In the genomic region with DNA sequence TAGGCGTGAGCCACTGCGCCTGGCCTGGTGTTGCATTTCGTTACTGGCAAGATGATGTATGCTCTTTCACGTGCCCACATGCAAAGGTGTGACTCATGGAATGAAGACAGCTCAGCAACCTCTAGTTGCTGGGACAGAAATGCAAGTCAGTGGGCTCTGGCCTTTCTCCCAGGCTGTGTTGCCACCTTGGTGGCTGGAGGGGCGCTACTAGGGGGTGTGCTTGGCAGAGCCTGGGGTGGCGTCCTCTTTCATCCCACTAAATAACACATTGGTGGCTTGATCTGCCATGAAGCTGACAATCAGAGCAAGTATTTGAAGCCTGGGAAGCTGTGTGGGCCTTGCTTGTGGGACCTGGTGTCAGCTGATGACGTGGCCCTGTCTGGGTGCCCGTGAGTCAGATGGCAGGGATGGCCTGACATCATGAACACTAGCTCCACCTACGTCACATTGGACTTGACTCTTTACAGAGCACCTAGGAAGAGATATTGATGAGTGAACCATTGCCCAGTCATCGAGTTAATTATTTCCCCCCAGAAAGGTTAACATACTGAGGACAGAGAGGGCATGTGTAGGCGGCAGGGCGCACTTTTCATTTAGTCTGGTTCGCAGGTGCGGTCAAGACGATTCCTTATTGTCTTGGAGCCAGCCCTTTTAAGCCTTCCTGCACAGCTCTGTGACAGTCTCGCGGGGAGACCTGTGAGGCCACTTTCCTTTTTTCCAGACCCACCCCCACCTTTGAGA, we compare ENCODE assay signal across 9 cellular contexts. TPM values are rescaled to one million over a fixed set of nuclear protein-coding genes. Genes with fewer than 3 reads are reported as not detected.
DNase-seq lines count a peak whose midpoint lies in the region; ATAC-seq, FAIRE-seq and TF ChIP-seq lines count a peak whose summit lies in the region.
"Had no signal": no experiment of that assay in that cellular context is flagged by ENCODE, and none has a peak within 500 bp of the region (broad histone marks: within the 10 kb centered on the region; RNA-seq: fewer than 3 reads in every experiment).

No MANE protein-coding gene starts in this region.

- no peaks in the 10 kb centered on the region for H3K9me3 ChIP-seq in A549
- H3K9me3 ChIP-seq: prostate gland had no signal

- TF ChIP-seq RAD21 in A549 (conservative IDR thresholded peaks at IDR 0.05 in 1 of 2, IDR thresholded peaks at IDR 0.05 in 1 of 2), result no peak

- FAIRE-seq in A549 (lab: Jason Lieb, UNC), result no peak

- POLR2A ChIA-PET in A549 (lab: Yijun Ruan, JAX), result interaction anchor here (1.7 kb wide), 1 partner anchor 315 kb away, joined by 6 read pairs; no protein-coding TSS in a partner anchor

- TF ChIP-seq EP300 in A549 (IDR thresholded peaks at IDR 0.05), result peak in 1 of 2 experiments; percentile 54; a peak in 1 of 5 replicates

- TF ChIP-seq CTCF in A549 (IDR thresholded peaks at IDR 0.05), result no peak

- intact Hi-C loops in cardiac septum (cut with DNase I), result loop anchor here (5.0 kb wide), 2 partner anchors 262 to 327 kb away; a partner anchor contains a TSS

- peak overlapping the region; percentile 42 for H3K4me3 ChIP-seq in A549
- H3K4me3 ChIP-seq: prostate gland had no signal

- 8% methylated on average over 14 of the region's 17 CpGs for WGBS in A549 (ENCODE audit: missing lambda C conversion rate)

- H3K4me1 Mint-ChIP-seq in activated T-cell treated with anti-CD3 and anti-CD28 coated beads, Interleukin-2, amount 50 U/mL, for 4 hours (ENCODE audit: low read depth), result peaks cover 46% of the 10 kb centered on the region

- no peaks in the 10 kb centered on the region for H3K9me3 Mint-ChIP-seq in activated T-cell treated with anti-CD3 and anti-CD28 coated beads, Interleukin-2, amount 50 U/mL, for 4 hours

- H3K36me3 Mint-ChIP-seq in activated T-cell treated with anti-CD3 and anti-CD28 coated beads, Interleukin-2, amount 50 U/mL, for 4 hours (ENCODE audit: insufficient read depth), result no peaks in the 10 kb centered on the region

- H3K4me1 ChIP-seq in A549, result peaks cover 29% of the 10 kb centered on the region
- H3K4me1 ChIP-seq: prostate gland had no signal

- CTCF ChIA-PET in A549 (lab: Yijun Ruan, JAX), result interaction anchor here (0.6 to 3.0 kb wide), 33 partner anchors 10 to 1501 kb away, joined by 3 to 15 read pairs (median 4); a partner anchor contains a TSS

- H3K4me3 Mint-ChIP-seq in activated T-cell treated with anti-CD3 and anti-CD28 coated beads, Interleukin-2, amount 50 U/mL, for 4 hours, result no peak overlapping the region

- DNase-seq in A549 (ENCODE audit: low read depth in 1 of 2, low spot score in 1 of 2) (peak; percentile 87 to 96), kidney tubule cell (ENCODE audit: low spot score) (peak; percentile 100), NCI-H748 treated with DMSO at 0.1 percent for 48 hours (lab: John Stamatoyannopoulos, UW) (no peak), SHP77 treated with DMSO at 0.1 percent for 48 hours (lab: John Stamatoyannopoulos, UW) (no peak), NCI-H146 treated with DMSO at 0.1 percent for 48 hours (lab: John Stamatoyannopoulos, UW; ENCODE audit: unreplicated experiment) (no peak), cardiac septum (ENCODE audit: low spot score) (no peak)
- peak; percentile 20 for DNase-seq in activated T-cell treated with anti-CD3 and anti-CD28 coated beads, Interleukin-2, amount 50 U/mL, for 4 hours

- H3K27ac ChIP-seq in A549, result peak overlapping the region; percentile 91 to 93
- H3K27ac ChIP-seq: prostate gland had no signal

- peak overlapping the region; percentile 93 for H3K4me2 ChIP-seq in A549

- ATAC-seq in A549 (peak; percentile 76 to 86), HG02678 (IDR thresholded peaks at IDR 0.05; ENCODE audit: unreplicated experiment) (peak; percentile 54)
- peak in 1 of 2 donors; percentile 38 for ATAC-seq in activated T-cell treated with anti-CD3 and anti-CD28 coated beads, Interleukin-2, amount 50 U/mL, for 4 hours

- no peaks in the 10 kb centered on the region for H3K27me3 Mint-ChIP-seq in activated T-cell treated with anti-CD3 and anti-CD28 coated beads, Interleukin-2, amount 50 U/mL, for 4 hours (ENCODE audit: low read depth)

- TF ChIP-seq POLR2A in A549 (IDR thresholded peaks at IDR 0.05; ENCODE audit: low read length), result no peak

TF ChIP-seq in A549, 52 proteins besides CTCF, POLR2A, EP300 and RAD21:
- TF ChIP-seq NFE2L2 (conservative IDR thresholded peaks at IDR 0.05; ENCODE audit: low read length) (no peak), JUNB (IDR thresholded peaks at IDR 0.05) (peak; percentile 61), HOXB13 (CRISPR knock-in tag; IDR thresholded peaks at IDR 0.05; ENCODE audit: low read depth) (no peak), JUN (IDR thresholded peaks at IDR 0.05) (peak; percentile 5 to 32; a peak in 2 of 5 replicates), MAFK (IDR thresholded peaks at IDR 0.05; ENCODE audit: partially characterized antibody) (peak; percentile 80), ZC3H11A (IDR thresholded peaks at IDR 0.05) (no peak), CEBPB (IDR thresholded peaks at IDR 0.05) (no peak), BHLHE40 (IDR thresholded peaks at IDR 0.05; ENCODE audit: low read depth, low read length) (peak; percentile 90), GATA3 (IDR thresholded peaks at IDR 0.05; ENCODE audit: borderline replicate concordance) (peak; percentile 66; the same call in 1 of the 2 replicates), FOSL2 (IDR thresholded peaks at IDR 0.05) (no peak), FOSL2 (CRISPR knock-in tag; IDR thresholded peaks at IDR 0.05) (peak; percentile 76)
- TF ChIP-seq, protein P1, sequence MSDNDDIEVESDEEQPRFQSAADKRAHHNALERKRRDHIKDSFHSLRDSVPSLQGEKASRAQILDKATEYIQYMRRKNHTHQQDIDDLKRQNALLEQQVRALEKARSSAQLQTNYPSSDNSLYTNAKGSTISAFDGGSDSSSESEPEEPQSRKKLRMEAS (IDR thresholded peaks at IDR 0.05), result peak; percentile 65
- TF ChIP-seq, protein P2, sequence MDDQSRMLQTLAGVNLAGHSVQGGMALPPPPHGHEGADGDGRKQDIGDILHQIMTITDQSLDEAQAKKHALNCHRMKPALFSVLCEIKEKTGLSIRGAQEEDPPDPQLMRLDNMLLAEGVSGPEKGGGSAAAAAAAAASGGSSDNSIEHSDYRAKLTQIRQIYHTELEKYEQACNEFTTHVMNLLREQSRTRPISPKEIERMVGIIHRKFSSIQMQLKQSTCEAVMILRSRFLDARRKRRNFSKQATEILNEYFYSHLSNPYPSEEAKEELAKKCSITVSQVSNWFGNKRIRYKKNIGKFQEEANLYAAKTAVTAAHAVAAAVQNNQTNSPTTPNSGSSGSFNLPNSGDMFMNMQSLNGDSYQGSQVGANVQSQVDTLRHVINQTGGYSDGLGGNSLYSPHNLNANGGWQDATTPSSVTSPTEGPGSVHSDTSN (IDR thresholded peaks at IDR 0.05), result no peak; the same call in 1 of the 2 replicates
TF ChIP-seq in A549: peak in this region for 7.

RNA-seq across cellular contexts. Expression of a gene that starts 49.0 kb away (rescaled TPM):
- polyA plus RNA-seq in A549 (2011; rRNA removed), result 6.9 and 8.1 TPM in 2 replicates
- 0.89 and 1.6 TPM in 2 replicates for polyA plus RNA-seq in A549 (2012; cell fraction: cytosol; rRNA removed)
- 0.54 and 1.2 TPM in 2 replicates for polyA plus RNA-seq in A549 (2012; cell fraction: nucleus; rRNA removed)
- polyA plus RNA-seq in A549 (2017; fragmentation: RNase III; extraction: RNeasy Plus Mini Kit Qiagen cat#74134 plus additional on column Dnase treatment), result 2.0 to 2.5 TPM (median 2.2 TPM) in 3 replicates
- 1.4 and 2.3 TPM in 2 replicates for polyA minus RNA-seq in A549 (2011; rRNA and poly(A)+ RNA removed)
- 1 to 10 TPM; 2.2 to 3.1 (median 2.7) TPM for total RNA-seq in activated T-cell treated with anti-CD3 and anti-CD28 coated beads, Interleukin-2, amount 50 U/mL, for 4 hours
- total RNA-seq in cardiac septum, result 25.5 TPM

Comparison
In these comparisons a context has a peak if more than half of its experiments do, and no peak if none do; other contexts are left out.
1. DNase-seq: peak in A549 (2 of 2), activated T-cell treated with anti-CD3 and anti-CD28 coated beads, Interleukin-2, amount 50 U/mL, for 4 hours (single experiment) and kidney tubule cell (single experiment); none in NCI-H748 treated with DMSO at 0.1 percent for 48 hours (single experiment), SHP77 treated with DMSO at 0.1 percent for 48 hours (single experiment), NCI-H146 treated with DMSO at 0.1 percent for 48 hours (single experiment) and cardiac septum (single experiment).